Comparison of ENCODE assay signal across 14 cellular contexts in the genomic region with DNA sequence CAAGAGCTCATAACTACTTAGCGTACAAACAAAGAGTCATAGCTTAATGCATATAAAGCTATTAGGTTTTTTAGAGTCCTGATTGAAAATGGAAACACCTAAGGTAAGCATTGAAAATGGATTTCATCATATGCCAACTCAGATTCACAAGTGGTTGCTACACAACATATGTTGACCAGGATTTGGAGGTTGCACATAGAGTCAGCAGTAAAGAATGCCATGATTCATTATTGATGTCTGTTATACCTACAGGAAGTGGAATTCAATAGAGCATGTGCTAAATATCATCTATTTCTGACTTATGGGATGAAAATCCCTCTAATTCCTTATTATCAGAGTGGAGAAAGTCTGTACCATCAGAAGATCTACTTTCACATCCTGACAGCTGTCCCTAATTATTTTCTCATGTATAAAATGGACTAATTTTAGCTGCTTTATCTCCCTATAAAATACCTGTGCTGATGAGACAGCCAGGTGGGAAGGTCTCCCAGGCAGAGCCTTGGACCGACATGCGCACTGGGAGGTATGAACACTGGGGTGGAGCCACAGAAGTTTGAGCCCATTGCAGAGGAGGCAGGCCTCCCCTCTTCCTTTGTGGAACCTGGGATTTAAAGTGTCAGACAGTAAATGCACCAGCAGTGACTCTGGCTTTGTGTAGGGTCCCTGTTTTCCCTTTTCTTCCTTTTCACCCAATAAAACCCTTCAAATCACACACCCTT.
A peak's percentile ranks its signal among the peaks of the same experiment; 100 is the strongest.
DNase-seq lines count a peak whose midpoint lies in the region; ATAC-seq, FAIRE-seq and TF ChIP-seq lines count a peak whose summit lies in the region.
"Had no signal": no experiment of that assay in that cellular context is flagged by ENCODE, and none has a peak within 500 bp of the region (broad histone marks: within the 10 kb centered on the region; RNA-seq: fewer than 3 reads in every experiment).

No MANE protein-coding gene starts in this region.

- TF ChIP-seq CTCF in AG10803 (conservative IDR thresholded peaks at IDR 0.05; ENCODE audit: low read length): no peak
- TF ChIP-seq CTCF in astrocyte (IDR thresholded peaks at IDR 0.05; ENCODE audit: insufficient read depth, low read depth, low read length): no peak
- no peak for TF ChIP-seq CTCF in gastrocnemius medialis (IDR thresholded peaks at IDR 0.05 in 4 of 5, conservative IDR thresholded peaks at IDR 0.05 in 1 of 5)

- peaks cover 27% of the 10 kb centered on the region for H3K4me1 Mint-ChIP-seq in astrocyte (ENCODE audit: low read depth, unreplicated experiment)
- H3K4me1 Mint-ChIP-seq: activated naive CD8-positive, alpha-beta T cell treated with anti-CD3 and anti-CD28 coated beads for 36 hours; CD4-positive, CD25-positive, alpha-beta regulatory T cell; stimulated activated naive CD8-positive, alpha-beta T cell treated with anti-CD3 and anti-CD28 coated beads, Interleukin-15, amount 100 ng/mL, for 72 hours had no signal

- TF ChIP-seq POLR2A in gastrocnemius medialis (IDR thresholded peaks at IDR 0.05): no peak

- peak overlapping the region; percentile 38 for H3K9ac ChIP-seq in astrocyte (ENCODE audit: low read length)

- ATAC-seq in gastrocnemius medialis: no peak
- no peak for ATAC-seq in HG03571 (IDR thresholded peaks at IDR 0.05; ENCODE audit: unreplicated experiment)
- ATAC-seq: stimulated activated naive CD8-positive, alpha-beta T cell treated with anti-CD3 and anti-CD28 coated beads, Interleukin-15, amount 100 ng/mL, for 72 hours had no signal

- H3K36me3 Mint-ChIP-seq in astrocyte (ENCODE audit: low read depth, unreplicated experiment): no peaks in the 10 kb centered on the region
- H3K36me3 Mint-ChIP-seq: activated naive CD8-positive, alpha-beta T cell treated with anti-CD3 and anti-CD28 coated beads for 36 hours; CD4-positive, CD25-positive, alpha-beta regulatory T cell had no signal

- H3K4me1 ChIP-seq in astrocyte (ENCODE audit: insufficient read depth, low read length): peaks cover 7% of the 10 kb centered on the region
- no peaks in the 10 kb centered on the region for H3K4me1 ChIP-seq in gastrocnemius medialis

- no peak overlapping the region for H2AFZ ChIP-seq in astrocyte (ENCODE audit: low read depth, low read length)

- intact Hi-C loops in gastrocnemius medialis (cut with DNase I; ENCODE audit: low total_unique reads): no loop called here

- H3K36me3 ChIP-seq in astrocyte (ENCODE audit: insufficient read depth, low read length) (no peaks in the 10 kb centered on the region), gastrocnemius medialis (no peaks in the 10 kb centered on the region), H7 (replicated peaks; ENCODE audit: control insufficient read depth, insufficient read depth, low read length) (no peaks in the 10 kb centered on the region)

- H3K27ac Mint-ChIP-seq in astrocyte (ENCODE audit: unreplicated experiment): peak overlapping the region; percentile 99
- H3K27ac Mint-ChIP-seq: activated naive CD8-positive, alpha-beta T cell treated with anti-CD3 and anti-CD28 coated beads for 36 hours; CD4-positive, CD25-positive, alpha-beta regulatory T cell; stimulated activated naive CD8-positive, alpha-beta T cell treated with anti-CD3 and anti-CD28 coated beads, Interleukin-15, amount 100 ng/mL, for 72 hours had no signal

- no peaks in the 10 kb centered on the region for H4K20me1 ChIP-seq in astrocyte (ENCODE audit: insufficient read depth, low read length)

- H3K4me3 ChIP-seq in AG10803 (ENCODE audit: low read length) (no peak overlapping the region), astrocyte (ENCODE audit: insufficient read depth, low read depth, low read length) (no peak overlapping the region), gastrocnemius medialis (no peak overlapping the region), H7 (ENCODE audit: insufficient read depth, low read depth, low read length) (no peak overlapping the region)

- H3K27me3 Mint-ChIP-seq in astrocyte (ENCODE audit: low read depth, unreplicated experiment): no peaks in the 10 kb centered on the region
- H3K27me3 Mint-ChIP-seq: activated naive CD8-positive, alpha-beta T cell treated with anti-CD3 and anti-CD28 coated beads for 36 hours; CD4-positive, CD25-positive, alpha-beta regulatory T cell had no signal

- H3K27ac ChIP-seq in astrocyte (ENCODE audit: low read depth, low read length): peak overlapping the region; percentile 73
- no peak overlapping the region for H3K27ac ChIP-seq in gastrocnemius medialis

- no peaks in the 10 kb centered on the region for H3K79me2 ChIP-seq in astrocyte (ENCODE audit: insufficient read depth, low read length)

- H3K9me3 ChIP-seq in astrocyte (ENCODE audit: insufficient read depth, low read depth, low read length): no peaks in the 10 kb centered on the region
- no peaks in the 10 kb centered on the region for H3K9me3 ChIP-seq in gastrocnemius medialis

- H3K4me3 Mint-ChIP-seq in astrocyte (ENCODE audit: unreplicated experiment): no peak overlapping the region
- H3K4me3 Mint-ChIP-seq: activated naive CD8-positive, alpha-beta T cell treated with anti-CD3 and anti-CD28 coated beads for 36 hours; CD4-positive, CD25-positive, alpha-beta regulatory T cell; stimulated activated naive CD8-positive, alpha-beta T cell treated with anti-CD3 and anti-CD28 coated beads, Interleukin-15, amount 100 ng/mL, for 72 hours had no signal

- H3K27me3 ChIP-seq in astrocyte (ENCODE audit: insufficient read depth, low read length) (no peaks in the 10 kb centered on the region), gastrocnemius medialis (no peaks in the 10 kb centered on the region), H7 (ENCODE audit: control insufficient read depth, insufficient read depth, low read length) (no peaks in the 10 kb centered on the region)

- DNase-seq in AG10803 (ENCODE audit: low read depth): peak; percentile 90
- peak; percentile 28 for DNase-seq in HTR-8/SVneo (ENCODE audit: insufficient read length, low spot score)
- peak; percentile 90 for DNase-seq in astrocyte (ENCODE audit: low read depth)
- DNase-seq in glomerular endothelial cell (ENCODE audit: extremely low read depth, low read depth, low spot score): peak; percentile 16
- no peak for DNase-seq in gastrocnemius medialis
- no peak for DNase-seq in H7
- no peak for DNase-seq in NCI-H2227 treated with DMSO at 0.1 percent for 48 hours (lab: John Stamatoyannopoulos, UW)
- DNase-seq: activated naive CD8-positive, alpha-beta T cell treated with anti-CD3 and anti-CD28 coated beads for 36 hours; CD4-positive, CD25-positive, alpha-beta regulatory T cell; effector memory CD4-positive, alpha-beta T cell; RPMI8226; stimulated activated naive CD8-positive, alpha-beta T cell treated with anti-CD3 and anti-CD28 coated beads, Interleukin-15, amount 100 ng/mL, for 72 hours had no signal

- peak overlapping the region; percentile 29 for H3K4me2 ChIP-seq in astrocyte (ENCODE audit: low read length)

- in situ Hi-C loops in gastrocnemius medialis (cut with MboI; ENCODE audit: low sequenced_read_pairs in 4 of 4): no loop called here

- no peaks in the 10 kb centered on the region for H3K9me3 Mint-ChIP-seq in astrocyte (ENCODE audit: unreplicated experiment)
- H3K9me3 Mint-ChIP-seq: activated naive CD8-positive, alpha-beta T cell treated with anti-CD3 and anti-CD28 coated beads for 36 hours had no signal

- FAIRE-seq in HTR-8/SVneo (lab: Jason Lieb, UNC) (peak; percentile 87), astrocyte (lab: Jason Lieb, UNC) (peak; percentile 37)
- FAIRE-seq: TTC549 had no signal

Comparison
In these comparisons a context has a peak if more than half of its experiments do, and no peak if none do; other contexts are left out.
1. DNase-seq: peak in AG10803 (single experiment), HTR-8/SVneo (single experiment), astrocyte (single experiment) and glomerular endothelial cell (single experiment); none in gastrocnemius medialis (0 of 2), H7 (single experiment) and NCI-H2227 treated with DMSO at 0.1 percent for 48 hours (single experiment).